Comparison of ENCODE assay signal across 22 cellular contexts in genomic region chr1:55234016-55234415, GRCh38. TPM values are rescaled to one million over a fixed set of nuclear protein-coding genes. Genes with fewer than 3 reads are reported as not detected.
DNase-seq lines count a peak whose midpoint lies in the region; FAIRE-seq and TF ChIP-seq lines count a peak whose summit lies in the region.
"Had no signal": no experiment of that assay in that cellular context is flagged by ENCODE, and none has a peak within 500 bp of the region (broad histone marks: within the 10 kb centered on the region; RNA-seq: fewer than 3 reads in every experiment).

No MANE protein-coding gene starts in this region.

- H3K27ac ChIP-seq in HUES48 (ENCODE audit: low read depth, low read length) (peak overlapping the region; percentile 49), astrocyte (ENCODE audit: low read depth, low read length) (no peak overlapping the region), trophoblast cell (ENCODE audit: low read depth, low read length) (peak overlapping the region; percentile 53)
- H3K27ac ChIP-seq: psoas muscle, skin epidermis had no signal

- H4K91ac ChIP-seq in trophoblast cell (ENCODE audit: low read depth, low read length), result no peak overlapping the region

- no peaks in the 10 kb centered on the region for H3K27me3 ChIP-seq in Caco-2 (replicated peaks; ENCODE audit: control insufficient read depth, insufficient read depth, low read length)
- no peaks in the 10 kb centered on the region for H3K27me3 ChIP-seq in HUES48 (ENCODE audit: control insufficient read depth, insufficient read depth, low read length)
- no peaks in the 10 kb centered on the region for H3K27me3 ChIP-seq in astrocyte (ENCODE audit: insufficient read depth, low read length)
- no peaks in the 10 kb centered on the region for H3K27me3 ChIP-seq in trophoblast cell (ENCODE audit: insufficient read depth, low read length)

- H2AK5ac ChIP-seq in trophoblast cell (ENCODE audit: low read length), result no peak overlapping the region

- H3K4me1 Mint-ChIP-seq in Caco-2 (ENCODE audit: low read depth, unreplicated experiment) (peaks cover 12% of the 10 kb centered on the region), astrocyte (ENCODE audit: low read depth, unreplicated experiment) (peaks cover 19% of the 10 kb centered on the region)

- no TSS peak for BruUV-seq in Caco-2 (replicated peaks; lab: Mats Ljungman, UMichigan)

- H2BK5ac ChIP-seq in trophoblast cell (ENCODE audit: low read depth, low read length, poor library complexity), result no peak overlapping the region

- no CpG with 5 or more reads among the region's 3 CpGs for whole genome bisulfite sequencing in trophoblast cell (ENCODE audit: extremely low coverage, insufficient coverage, insufficient read length)

- H3K9ac ChIP-seq in HUES48 (ENCODE audit: low read depth, low read length) (no peak overlapping the region), astrocyte (ENCODE audit: low read length) (no peak overlapping the region), trophoblast cell (ENCODE audit: low read length) (no peak overlapping the region)

- H4K20me1 ChIP-seq in astrocyte (ENCODE audit: insufficient read depth, low read length), result no peaks in the 10 kb centered on the region

- no peak overlapping the region for H4K8ac ChIP-seq in trophoblast cell (ENCODE audit: low read depth, low read length)

- no peak overlapping the region for H3K4ac ChIP-seq in trophoblast cell (ENCODE audit: low read depth, low read length)

- H3K4me1 ChIP-seq in Caco-2, result peaks cover 23% of the 10 kb centered on the region
- H3K4me1 ChIP-seq in HUES48 (ENCODE audit: control insufficient read depth, insufficient read depth, low read length), result peaks cover 2% of the 10 kb centered on the region; the same call in 1 of the 2 replicates
- H3K4me1 ChIP-seq in astrocyte (ENCODE audit: insufficient read depth, low read length), result peaks cover 3% of the 10 kb centered on the region
- H3K4me1 ChIP-seq in trophoblast cell (ENCODE audit: control insufficient read depth in 1 of 2, insufficient read depth in 2 of 2, low read length in 2 of 2), result peaks cover 10 to 19% of the 10 kb centered on the region in 2 experiments

- H2AFZ ChIP-seq in astrocyte (ENCODE audit: low read depth, low read length) (no peak overlapping the region), trophoblast cell (ENCODE audit: insufficient read depth, low read length, poor library complexity) (no peak overlapping the region)

- no peak overlapping the region for H4K12ac ChIP-seq in trophoblast cell (ENCODE audit: low read depth, low read length)

- no peaks in the 10 kb centered on the region for H3K36me3 ChIP-seq in Caco-2 (ENCODE audit: control insufficient read depth, insufficient read depth, low read length)
- no peaks in the 10 kb centered on the region for H3K36me3 ChIP-seq in HUES48 (ENCODE audit: control insufficient read depth, insufficient read depth, low read length)
- no peaks in the 10 kb centered on the region for H3K36me3 ChIP-seq in astrocyte (ENCODE audit: insufficient read depth, low read length)
- no peaks in the 10 kb centered on the region for H3K36me3 ChIP-seq in trophoblast cell (ENCODE audit: control insufficient read depth in 1 of 2, insufficient read depth in 2 of 2, low read length in 2 of 2)

- intact Hi-C loops in Caco-2 (cut with micrococcal nuclease; ENCODE audit: unreplicated experiment), result no loop called here
- intact Hi-C loops in posterior cingulate gyrus (cut with DNase I), result no loop called here

- H3K14ac ChIP-seq in trophoblast cell (ENCODE audit: low read length), result no peak overlapping the region

- H3K27me3 Mint-ChIP-seq in Caco-2 (ENCODE audit: insufficient read depth, unreplicated experiment), result no peaks in the 10 kb centered on the region
- H3K27me3 Mint-ChIP-seq in astrocyte (ENCODE audit: low read depth, unreplicated experiment), result peaks cover 6% of the 10 kb centered on the region

- in situ Hi-C loops in GM13977 (cut with MboI; ENCODE audit: low pct_unique_long_range_greater_than_20kb, low sequenced_read_pairs, unreplicated experiment), result no loop called here

- H3K4me3 Mint-ChIP-seq in Caco-2 (ENCODE audit: unreplicated experiment) (no peak overlapping the region), astrocyte (ENCODE audit: unreplicated experiment) (no peak overlapping the region)
- H3K4me3 Mint-ChIP-seq: activated CD4-positive, alpha-beta T cell treated with anti-CD3 and anti-CD28 coated beads for 36 hours; activated T-cell treated with anti-CD3 and anti-CD28 coated beads, Interleukin-2, amount 50 U/mL, for 4 hours had no signal

- H3K36me3 Mint-ChIP-seq in Caco-2 (ENCODE audit: insufficient read depth, unreplicated experiment) (no peaks in the 10 kb centered on the region), astrocyte (ENCODE audit: low read depth, unreplicated experiment) (no peaks in the 10 kb centered on the region)

- no peak overlapping the region for H3K4me2 ChIP-seq in astrocyte (ENCODE audit: low read length)
- H3K4me2 ChIP-seq in trophoblast cell (ENCODE audit: low read length), result no peak overlapping the region

- H3K23ac ChIP-seq in trophoblast cell (ENCODE audit: low read length), result no peak overlapping the region

- H3K79me1 ChIP-seq in trophoblast cell (ENCODE audit: low read length), result peaks cover 12% of the 10 kb centered on the region

- H3K9me3 ChIP-seq in Caco-2 (no peaks in the 10 kb centered on the region), HUES48 (ENCODE audit: control insufficient read depth, insufficient read depth, low read length) (no peaks in the 10 kb centered on the region), astrocyte (ENCODE audit: insufficient read depth, low read depth, low read length) (no peaks in the 10 kb centered on the region), trophoblast cell (ENCODE audit: insufficient read depth, low read depth, low read length) (no peaks in the 10 kb centered on the region)
- H3K9me3 ChIP-seq: psoas muscle had no signal

- DNase-seq in Caco-2 (no peak), astrocyte (ENCODE audit: low read depth) (no peak), trophoblast cell (no peak), posterior cingulate gyrus (no peak), NCI-H2196 (lab: John Stamatoyannopoulos, UW; ENCODE audit: unreplicated experiment) (no peak), GM13977 (ENCODE audit: low spot score) (no peak)
- no peak for DNase-seq in activated CD4-positive, CD25-positive, alpha-beta regulatory T cell (lab: John Stamatoyannopoulos, UW)
- DNase-seq: activated CD4-positive, alpha-beta T cell treated with anti-CD3 and anti-CD28 coated beads for 36 hours; activated naive CD4-positive, alpha-beta T cell treated with Interleukin-2 at 50 U/mL for 16 hours; activated T-cell treated with anti-CD3 and anti-CD28 coated beads, Interleukin-2, amount 50 U/mL, for 4 hours; aorta; DMS79; erythroblast; GOT3; MM.1S; NCI-H82; psoas muscle; SHP77; stimulated activated CD4-positive, alpha-beta T cell treated with anti-CD3 and anti-CD28 coated beads, Interleukin-1b, Interleukin-23, amount 100 ng/mL, for 48 hours had no signal

- CTCF ChIA-PET in Caco-2 (lab: Charles Lee), result no interaction called here

- H3K27ac Mint-ChIP-seq in Caco-2 (ENCODE audit: unreplicated experiment) (peak overlapping the region; percentile 89), astrocyte (ENCODE audit: unreplicated experiment) (no peak overlapping the region)
- H3K27ac Mint-ChIP-seq: activated CD4-positive, alpha-beta T cell treated with anti-CD3 and anti-CD28 coated beads for 36 hours had no signal

- H3K4me3 ChIP-seq in Caco-2 (ENCODE audit: low read depth, low read length) (no peak overlapping the region), HUES48 (ENCODE audit: low read depth, low read length) (no peak overlapping the region), astrocyte (ENCODE audit: insufficient read depth, low read depth, low read length) (no peak overlapping the region), trophoblast cell (ENCODE audit: low read depth, low read length) (no peak overlapping the region)
- H3K4me3 ChIP-seq: lung, psoas muscle, skin epidermis had no signal

- H3K79me2 ChIP-seq in astrocyte (ENCODE audit: insufficient read depth, low read length) (no peaks in the 10 kb centered on the region), trophoblast cell (ENCODE audit: control insufficient read depth, insufficient read depth, low read length, poor library complexity) (no peaks in the 10 kb centered on the region)

- H2BK12ac ChIP-seq in trophoblast cell (ENCODE audit: low read length), result peak overlapping the region; percentile 21

- FAIRE-seq in astrocyte (lab: Jason Lieb, UNC), result peak; percentile 71

- TF ChIP-seq CTCF in Caco-2 (IDR thresholded peaks at IDR 0.05; ENCODE audit: insufficient read depth in 1 of 2, low read depth in 1 of 2, low read length in 1 of 2, severe bottlenecking in 1 of 2, unreplicated experiment in 1 of 2) (no peak), astrocyte (IDR thresholded peaks at IDR 0.05; ENCODE audit: insufficient read depth, low read depth, low read length) (no peak), GM13977 (IDR thresholded peaks at IDR 0.05; ENCODE audit: extremely low read depth, insufficient read depth, missing control alignments) (no peak)

- POLR2A ChIA-PET in Caco-2 (lab: Charles Lee), result no interaction called here

- no peak overlapping the region for H3K18ac ChIP-seq in trophoblast cell (ENCODE audit: low read length)

- peak overlapping the region; percentile 44 for H2BK120ac ChIP-seq in trophoblast cell (ENCODE audit: insufficient read depth, low read length, poor library complexity)

- H3K9me3 Mint-ChIP-seq in Caco-2 (ENCODE audit: unreplicated experiment) (no peaks in the 10 kb centered on the region), astrocyte (ENCODE audit: unreplicated experiment) (peaks cover 7% of the 10 kb centered on the region)
- H3K9me3 Mint-ChIP-seq: activated T-cell treated with anti-CD3 and anti-CD28 coated beads, Interleukin-2, amount 50 U/mL, for 4 hours had no signal

RNA-seq across cellular contexts. Expression of gene USP24, which starts 18.9 kb away (rescaled TPM):
- total RNA-seq in Caco-2 (2022) (34.7 and 36.4 TPM in 2 replicates), astrocyte (22.9 and 30.8 TPM in 2 replicates)
- polyA plus RNA-seq in trophoblast cell (2013), result 14.7 and 15.2 TPM in 2 replicates
